11 cellular contexts compared by ENCODE assay signal in genomic region chr3:45479627-45480026, GRCh38.
DNase-seq lines count a peak whose midpoint lies in the region; ATAC-seq, FAIRE-seq and TF ChIP-seq lines count a peak whose summit lies in the region.
"Had no signal": no experiment of that assay in that cellular context is flagged by ENCODE, and none has a peak within 500 bp of the region (broad histone marks: within the 10 kb centered on the region; RNA-seq: fewer than 3 reads in every experiment).

No MANE protein-coding gene starts in this region.

- H3K4me3 Mint-ChIP-seq in astrocyte (ENCODE audit: unreplicated experiment): no peak overlapping the region
- no peak overlapping the region for H3K4me3 Mint-ChIP-seq in endodermal cell
- H3K4me3 Mint-ChIP-seq in naive thymus-derived CD8-positive, alpha-beta T cell: no peak overlapping the region
- H3K4me3 Mint-ChIP-seq: activated T-cell treated with anti-CD3 and anti-CD28 coated beads, Interleukin-2, amount 50 U/mL, for 24 hours had no signal

- no peaks in the 10 kb centered on the region for H4K20me1 ChIP-seq in astrocyte (ENCODE audit: insufficient read depth, low read length)

- POLR2A ChIA-PET in naive thymus-derived CD8-positive, alpha-beta T cell (lab: Charles Lee): no interaction called here

- peaks cover 5% of the 10 kb centered on the region for H3K9me3 ChIP-seq in astrocyte (ENCODE audit: insufficient read depth, low read depth, low read length)
- no peaks in the 10 kb centered on the region for H3K9me3 ChIP-seq in upper lobe of right lung
- peaks cover 18% of the 10 kb centered on the region for H3K9me3 ChIP-seq in endodermal cell (ENCODE audit: control insufficient read depth, low read length)
- H3K9me3 ChIP-seq: vagina had no signal

- no peaks in the 10 kb centered on the region for H3K27me3 ChIP-seq in astrocyte (ENCODE audit: insufficient read depth, low read length)
- H3K27me3 ChIP-seq in upper lobe of right lung: no peaks in the 10 kb centered on the region
- H3K27me3 ChIP-seq in endodermal cell (ENCODE audit: control insufficient read depth, insufficient read depth, low read length, poor library complexity, severe bottlenecking): no peaks in the 10 kb centered on the region
- H3K27me3 ChIP-seq: vagina had no signal

- 98 to 100% methylated on average over 3 to 4 of the region's 4 CpGs for WGBS in endodermal cell (ENCODE audit: insufficient coverage in 1 of 2, insufficient read length in 1 of 2), 2 experiments

- H3K4me3 ChIP-seq in HFF-Myc (replicated peaks; ENCODE audit: low read depth, low read length): no peak overlapping the region
- H3K4me3 ChIP-seq in astrocyte (ENCODE audit: insufficient read depth, low read depth, low read length): no peak overlapping the region
- no peak overlapping the region for H3K4me3 ChIP-seq in upper lobe of right lung
- no peak overlapping the region for H3K4me3 ChIP-seq in endodermal cell (ENCODE audit: low read length)
- H3K4me3 ChIP-seq: skin epidermis, vagina had no signal

- H3K27ac Mint-ChIP-seq in astrocyte (ENCODE audit: unreplicated experiment) (peak overlapping the region; percentile 43), endodermal cell (no peak overlapping the region)
- H3K27ac Mint-ChIP-seq in naive thymus-derived CD8-positive, alpha-beta T cell: peak overlapping the region in 1 of 10 donors; percentile 1
- H3K27ac Mint-ChIP-seq: activated T-cell treated with anti-CD3 and anti-CD28 coated beads, Interleukin-2, amount 50 U/mL, for 24 hours had no signal

- H3K4me1 Mint-ChIP-seq in astrocyte (ENCODE audit: low read depth, unreplicated experiment) (peaks cover 19% of the 10 kb centered on the region), endodermal cell (no peaks in the 10 kb centered on the region)
- H3K4me1 Mint-ChIP-seq in naive thymus-derived CD8-positive, alpha-beta T cell: peaks cover 0 to 3% (median 0%) of the 10 kb centered on the region in 4 donors

- H3K27ac ChIP-seq in astrocyte (ENCODE audit: low read depth, low read length) (peak overlapping the region; percentile 55), upper lobe of right lung (no peak overlapping the region), endodermal cell (ENCODE audit: low read depth, low read length) (no peak overlapping the region)
- H3K27ac ChIP-seq: KMS-11, vagina had no signal

- peak; percentile 25 for DNase-seq in HFF-Myc (ENCODE audit: extremely low read depth, low read depth)
- DNase-seq in astrocyte (ENCODE audit: low read depth): peak; percentile 93
- DNase-seq in foreskin melanocyte: peak; percentile 84
- DNase-seq in upper lobe of right lung: no peak
- DNase-seq in endodermal cell: no peak
- no peak for DNase-seq in naive thymus-derived CD8-positive, alpha-beta T cell
- no peak for DNase-seq in anterior cingulate cortex (lab: John Stamatoyannopoulos, UW)
- DNase-seq: activated T-cell treated with anti-CD3 and anti-CD28 coated beads, Interleukin-2, amount 50 U/mL, for 24 hours had no signal

- peak overlapping the region; percentile 37 for H3K4me2 ChIP-seq in astrocyte (ENCODE audit: low read length)
- H3K4me2 ChIP-seq: KMS-11 had no signal

- peaks cover 3% of the 10 kb centered on the region for H3K9me3 Mint-ChIP-seq in astrocyte (ENCODE audit: unreplicated experiment)
- H3K9me3 Mint-ChIP-seq in endodermal cell: peaks cover 8% of the 10 kb centered on the region
- H3K9me3 Mint-ChIP-seq in naive thymus-derived CD8-positive, alpha-beta T cell: peaks cover 0 to 9% (median 2%) of the 10 kb centered on the region in 9 donors

- H3K9ac ChIP-seq in astrocyte (ENCODE audit: low read length) (peak overlapping the region; percentile 18), endodermal cell (ENCODE audit: extremely low read depth, low read length, poor library complexity, severe bottlenecking) (no peak overlapping the region)
- H3K9ac ChIP-seq: KMS-11 had no signal

- no peaks in the 10 kb centered on the region for H3K79me2 ChIP-seq in astrocyte (ENCODE audit: insufficient read depth, low read length)

- TF ChIP-seq CTCF in HFF-Myc (IDR thresholded peaks at IDR 0.05; ENCODE audit: low read depth, low read length, missing control alignments): no peak
- no peak for TF ChIP-seq CTCF in astrocyte (IDR thresholded peaks at IDR 0.05; ENCODE audit: insufficient read depth, low read depth, low read length)
- TF ChIP-seq CTCF in upper lobe of right lung (IDR thresholded peaks at IDR 0.05): no peak
- no peak for TF ChIP-seq CTCF in endodermal cell (conservative IDR thresholded peaks at IDR 0.05)

- ATAC-seq in upper lobe of right lung: peak; percentile 52
- ATAC-seq in naive thymus-derived CD8-positive, alpha-beta T cell: no peak

- intact Hi-C loops in upper lobe of right lung (cut with DNase I): no loop called here

- H3K27me3 Mint-ChIP-seq in astrocyte (ENCODE audit: low read depth, unreplicated experiment) (no peaks in the 10 kb centered on the region), endodermal cell (ENCODE audit: insufficient read depth) (no peaks in the 10 kb centered on the region)
- H3K27me3 Mint-ChIP-seq in naive thymus-derived CD8-positive, alpha-beta T cell: no peaks in the 10 kb centered on the region
- H3K27me3 Mint-ChIP-seq: activated T-cell treated with anti-CD3 and anti-CD28 coated beads, Interleukin-2, amount 50 U/mL, for 24 hours had no signal

- H3K4me1 ChIP-seq in astrocyte (ENCODE audit: insufficient read depth, low read length) (peaks cover 16% of the 10 kb centered on the region), upper lobe of right lung (peaks cover 3% of the 10 kb centered on the region), endodermal cell (ENCODE audit: control insufficient read depth, insufficient read depth, low read length) (no peaks in the 10 kb centered on the region)
- H3K4me1 ChIP-seq: vagina had no signal

- H2AFZ ChIP-seq in astrocyte (ENCODE audit: low read depth, low read length): no peak overlapping the region

- H3K36me3 ChIP-seq in astrocyte (ENCODE audit: insufficient read depth, low read length) (peaks cover 9% of the 10 kb centered on the region), upper lobe of right lung (peaks cover 29% of the 10 kb centered on the region), endodermal cell (ENCODE audit: control insufficient read depth, insufficient read depth, low read length) (peaks cover 38% of the 10 kb centered on the region)

- H3K36me3 Mint-ChIP-seq in astrocyte (ENCODE audit: low read depth, unreplicated experiment): peaks cover 7% of the 10 kb centered on the region
- peaks cover 49% of the 10 kb centered on the region for H3K36me3 Mint-ChIP-seq in endodermal cell (ENCODE audit: low read depth)
- H3K36me3 Mint-ChIP-seq in naive thymus-derived CD8-positive, alpha-beta T cell: peaks cover 10 to 80% (median 77%) of the 10 kb centered on the region in 3 donors

- peak; percentile 76 for FAIRE-seq in astrocyte (lab: Jason Lieb, UNC)

Comparison
In these comparisons a context has a peak if more than half of its experiments do, and no peak if none do; other contexts are left out.
1. DNase-seq: peak in HFF-Myc (single experiment), astrocyte (single experiment) and foreskin melanocyte (single experiment); none in upper lobe of right lung (single experiment), endodermal cell (single experiment), naive thymus-derived CD8-positive, alpha-beta T cell (0 of 10) and anterior cingulate cortex (0 of 58).